In the genomic region with DNA sequence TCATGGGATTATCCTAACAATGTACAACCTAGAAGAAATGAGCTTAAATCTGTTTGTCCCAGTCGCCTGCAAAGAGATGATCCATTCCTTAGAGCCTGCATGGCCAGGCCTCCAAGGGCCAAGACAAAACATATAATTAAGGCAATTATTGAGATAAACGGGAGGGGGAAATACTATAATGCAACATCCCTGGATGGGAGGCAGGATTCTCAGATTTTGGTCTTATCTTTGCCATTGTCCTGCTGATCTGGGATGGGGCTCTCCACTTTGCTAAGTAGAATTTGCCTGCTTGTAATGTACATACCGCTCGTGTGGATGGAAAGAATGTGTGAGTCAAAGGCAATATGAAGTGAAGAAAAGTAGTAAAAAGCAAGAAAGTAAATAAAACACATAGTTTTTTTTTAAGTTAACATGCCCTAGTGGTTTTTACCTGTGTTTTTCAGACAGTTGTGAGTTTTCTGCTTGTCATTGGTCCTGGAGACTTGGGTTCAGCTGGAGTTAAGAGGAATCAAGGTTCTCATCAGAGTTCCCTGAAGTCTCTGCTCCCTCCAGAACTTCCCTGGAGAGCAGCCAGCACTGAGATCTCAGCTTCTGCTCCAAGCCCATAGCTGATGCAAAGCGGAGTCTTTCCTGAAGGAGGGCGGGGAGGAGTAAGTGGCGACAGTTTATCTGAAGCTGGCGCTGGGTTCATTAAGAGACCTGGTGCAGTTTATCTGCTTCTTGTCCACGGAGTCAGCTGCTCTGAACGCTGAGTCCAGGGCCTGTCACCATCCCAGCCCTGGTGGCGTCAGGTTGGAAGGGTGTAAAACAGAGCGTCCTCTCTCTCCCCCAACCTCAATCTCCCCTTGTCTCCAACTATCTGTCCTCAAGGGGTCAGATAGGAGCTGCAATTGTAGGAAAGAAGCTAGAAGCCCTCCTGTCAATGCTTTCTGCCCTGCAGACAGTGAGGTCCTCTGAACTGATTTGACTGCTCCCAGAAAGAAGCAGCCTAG, we compare ENCODE assay signal across 17 cellular contexts. TPM values are rescaled to one million over a fixed set of nuclear protein-coding genes. Genes with fewer than 3 reads are reported as not detected.
DNase-seq lines count a peak whose midpoint lies in the region; ATAC-seq, FAIRE-seq and TF ChIP-seq lines count a peak whose summit lies in the region.
"Had no signal": no experiment of that assay in that cellular context is flagged by ENCODE, and none has a peak within 500 bp of the region (broad histone marks: within the 10 kb centered on the region; RNA-seq: fewer than 3 reads in every experiment).

No MANE protein-coding gene starts in this region.

- WGBS in right cardiac atrium: 44% methylated on average over 12 of the region's 12 CpGs
- WGBS in heart left ventricle, 4 donors: 41 to 48% (median 42%) methylated on average over 12 of the region's 12 CpGs
- 46% methylated on average over 12 of the region's 12 CpGs for WGBS in right lobe of liver (ENCODE audit: insufficient coverage, low coverage, low lambda C conversion rate, missing lambda C conversion rate)

- H3K27ac ChIP-seq in right cardiac atrium (ENCODE audit: low read length) (no peak overlapping the region), heart left ventricle (peak overlapping the region in 1 of 12 donors; percentile 63), right lobe of liver (no peak overlapping the region)
- H3K27ac ChIP-seq: upper lobe of right lung had no signal

- no peaks in the 10 kb centered on the region for H3K9me3 Mint-ChIP-seq in glutamatergic neuron (ENCODE audit: unreplicated experiment)
- H3K9me3 Mint-ChIP-seq: activated T-cell treated with anti-CD3 and anti-CD28 coated beads, Interleukin-2, amount 50 U/mL, for 24 hours had no signal

- H3K27me3 Mint-ChIP-seq in glutamatergic neuron (ENCODE audit: unreplicated experiment): peaks cover 4% of the 10 kb centered on the region

- H3K4me3 Mint-ChIP-seq in glutamatergic neuron (ENCODE audit: unreplicated experiment): no peak overlapping the region
- H3K4me3 Mint-ChIP-seq: activated T-cell treated with anti-CD3 and anti-CD28 coated beads, Interleukin-2, amount 50 U/mL, for 24 hours had no signal

- TF ChIP-seq CTCF in heart left ventricle (IDR thresholded peaks at IDR 0.05) (peak in 1 of 12 donors; percentile 16), astrocyte of the spinal cord (IDR thresholded peaks at IDR 0.05; ENCODE audit: low read depth, low read length) (no peak), right lobe of liver (IDR thresholded peaks at IDR 0.05) (peak in 1 of 4 donors; percentile 5), glutamatergic neuron (IDR thresholded peaks at IDR 0.05; ENCODE audit: partially characterized antibody, unreplicated experiment) (no peak), D721Med (IDR thresholded peaks at IDR 0.05; ENCODE audit: insufficient read depth, missing control alignments) (no peak)

- no peak overlapping the region for H3K4me3 ChIP-seq in right cardiac atrium (ENCODE audit: low read length)
- H3K4me3 ChIP-seq in heart left ventricle: no peak overlapping the region
- H3K4me3 ChIP-seq in astrocyte of the spinal cord (ENCODE audit: low read depth, low read length): no peak overlapping the region
- H3K4me3 ChIP-seq in right lobe of liver: no peak overlapping the region
- H3K4me3 ChIP-seq: upper lobe of right lung had no signal

- intact Hi-C loops in right cardiac atrium (cut with DNase I) (no loop called here), heart left ventricle (cut with DNase I) (no loop called here), right lobe of liver (cut with DNase I) (no loop called here), posterior vena cava (cut with DNase I) (loop anchor here in 1 of 2 donors (5.0 kb wide), 1 partner anchor 37 kb away; no protein-coding TSS in a partner anchor)

- H3K4me1 ChIP-seq in right cardiac atrium (ENCODE audit: control insufficient read depth, insufficient read depth, low read length): no peaks in the 10 kb centered on the region
- no peaks in the 10 kb centered on the region for H3K4me1 ChIP-seq in heart left ventricle
- H3K4me1 ChIP-seq in right lobe of liver: no peaks in the 10 kb centered on the region
- H3K4me1 ChIP-seq: upper lobe of right lung had no signal

- H3K36me3 ChIP-seq in heart left ventricle (no peaks in the 10 kb centered on the region), right lobe of liver (no peaks in the 10 kb centered on the region)
- H3K36me3 ChIP-seq: upper lobe of right lung had no signal

- DNase-seq in right cardiac atrium (peak in 2 of 3 donors; percentile 20 to 32), heart left ventricle (no peak), astrocyte of the spinal cord (ENCODE audit: low read depth, low spot score) (peak; percentile 56), right lobe of liver (peak in 2 of 3 donors; percentile 22 to 51), posterior vena cava (ENCODE audit: low spot score) (no peak), glutamatergic neuron (no peak), D721Med (ENCODE audit: insufficient read length, low spot score) (no peak), urothelium cell line (ENCODE audit: low spot score) (no peak)
- DNase-seq: activated CD4-positive, CD25-positive, alpha-beta regulatory T cell; activated T-cell treated with anti-CD3 and anti-CD28 coated beads, Interleukin-2, amount 50 U/mL, for 24 hours; DND-41; effector memory CD4-positive, alpha-beta T cell; hippocampal formation; NCI-H446; upper lobe of right lung had no signal

- no peaks in the 10 kb centered on the region for H3K4me1 Mint-ChIP-seq in glutamatergic neuron (ENCODE audit: low read depth, unreplicated experiment)

- H3K27me3 ChIP-seq in right cardiac atrium (ENCODE audit: control insufficient read depth, insufficient read depth): peaks cover 4% of the 10 kb centered on the region
- peaks cover 6 to 95% (median 33%) of the 10 kb centered on the region in 9 donors for H3K27me3 ChIP-seq in heart left ventricle
- H3K27me3 ChIP-seq in right lobe of liver: no peaks in the 10 kb centered on the region
- H3K27me3 ChIP-seq: upper lobe of right lung had no signal

- in situ Hi-C loops in astrocyte of the spinal cord (cut with HindIII; ENCODE audit: low sequenced_read_pairs): no loop called here

- TF ChIP-seq POLR2A in heart left ventricle (IDR thresholded peaks at IDR 0.05): no peak
- no peak for TF ChIP-seq POLR2A in right lobe of liver (IDR thresholded peaks at IDR 0.05)

- H3K27ac Mint-ChIP-seq in glutamatergic neuron (ENCODE audit: unreplicated experiment): no peak overlapping the region
- H3K27ac Mint-ChIP-seq: activated T-cell treated with anti-CD3 and anti-CD28 coated beads, Interleukin-2, amount 50 U/mL, for 24 hours had no signal

- H3K9me3 ChIP-seq in right cardiac atrium (ENCODE audit: control insufficient read depth, low read length): no peaks in the 10 kb centered on the region
- H3K9me3 ChIP-seq in heart left ventricle: no peaks in the 10 kb centered on the region
- H3K9me3 ChIP-seq in right lobe of liver: no peaks in the 10 kb centered on the region
- H3K9me3 ChIP-seq: upper lobe of right lung had no signal

- ATAC-seq in right cardiac atrium (no peak), heart left ventricle (no peak), right lobe of liver (peak; percentile 25 to 40 (median 36))
- ATAC-seq: upper lobe of right lung had no signal

- no peaks in the 10 kb centered on the region for H3K36me3 Mint-ChIP-seq in glutamatergic neuron (ENCODE audit: unreplicated experiment)

- FAIRE-seq in D721Med (lab: Jason Lieb, UNC): no peak
- no peak for FAIRE-seq in urothelium cell line (lab: Jason Lieb, UNC)

RNA-seq across cellular contexts. Expression of a gene that starts 30.1 kb away (rescaled TPM):
- not detected for total RNA-seq in right cardiac atrium
- not detected for polyA plus RNA-seq in right cardiac atrium
- not detected for total RNA-seq in heart left ventricle
- polyA plus RNA-seq in heart left ventricle: not detected
- not detected for total RNA-seq in right lobe of liver
- total RNA-seq in posterior vena cava: not detected
- not detected for total RNA-seq in glutamatergic neuron (ENCODE audit: unreplicated experiment)
- total RNA-seq: M059J, mucosa of gallbladder, upper lobe of right lung had no signal

RNA-seq across cellular contexts. Expression of a gene that starts 44.2 kb away (rescaled TPM):
- total RNA-seq in right cardiac atrium (1 to 10 TPM; 2.4 to 9.9 (median 6.0) TPM), heart left ventricle (1 to 10 TPM in 8 of 9 donors, under 1 TPM in 1; 0.81 to 6.9 (median 3.2) TPM), right lobe of liver (1 to 10 TPM; 1.1 to 1.9 (median 1.5) TPM), posterior vena cava (10 to 100 TPM; 18.9 to 22.3 TPM), glutamatergic neuron (ENCODE audit: unreplicated experiment) (12.7 TPM)
- polyA plus RNA-seq in right cardiac atrium (5.5 TPM), heart left ventricle (1 to 10 TPM; 2.0 to 3.0 TPM)

Comparison
In these comparisons a context has a peak if more than half of its experiments do, and no peak if none do; other contexts are left out.
1. DNase-seq: peak in right cardiac atrium (2 of 3), astrocyte of the spinal cord (single experiment) and right lobe of liver (2 of 3); none in heart left ventricle (0 of 5), posterior vena cava (single experiment), glutamatergic neuron (single experiment), D721Med (single experiment) and urothelium cell line (single experiment).
2. ATAC-seq: peak in right lobe of liver (4 of 4); none in right cardiac atrium (0 of 2) and heart left ventricle (0 of 4).